8 cellular contexts compared by ENCODE assay signal in the genomic region with DNA sequence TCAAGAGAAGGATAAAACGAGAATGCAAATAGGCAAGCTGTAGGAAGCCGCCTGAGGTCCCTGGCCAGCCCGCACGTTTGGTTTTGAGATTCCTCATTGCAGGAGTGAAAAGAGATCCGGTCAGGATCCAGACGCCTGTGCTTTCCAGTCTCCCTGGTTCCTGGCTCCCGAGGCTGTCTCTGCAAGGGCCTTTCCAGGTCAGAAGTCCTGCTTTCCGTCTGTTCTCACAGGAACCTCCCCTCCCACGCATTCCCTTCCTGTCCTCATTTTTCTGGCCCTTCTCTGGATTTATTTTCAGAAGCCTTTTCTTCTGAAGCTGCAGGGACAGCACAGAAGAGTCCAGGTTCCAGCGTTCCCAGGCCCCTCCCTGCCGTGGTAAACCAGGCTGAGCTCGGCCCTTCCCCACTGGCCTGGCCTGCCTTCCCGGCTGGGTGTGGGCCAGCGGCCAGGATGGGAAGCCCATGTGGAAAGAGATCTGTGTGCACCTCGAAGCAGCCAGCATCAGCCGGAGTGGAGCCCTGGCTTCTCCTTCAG. TPM values are rescaled to one million over a fixed set of nuclear protein-coding genes. Genes with fewer than 3 reads are reported as not detected.
DNase-seq lines count a peak whose midpoint lies in the region; ATAC-seq, FAIRE-seq and TF ChIP-seq lines count a peak whose summit lies in the region.
"Had no signal": no experiment of that assay in that cellular context is flagged by ENCODE, and none has a peak within 500 bp of the region (broad histone marks: within the 10 kb centered on the region; RNA-seq: fewer than 3 reads in every experiment).

No MANE protein-coding gene starts in this region.

- H3K27me3 Mint-ChIP-seq in astrocyte (ENCODE audit: low read depth, unreplicated experiment) (peaks cover 15% of the 10 kb centered on the region), nephron progenitor cell (ENCODE audit: low read depth, poor library complexity) (peaks cover 30% of the 10 kb centered on the region)

- H3K27ac Mint-ChIP-seq in astrocyte (ENCODE audit: unreplicated experiment), result no peak overlapping the region
- H3K27ac Mint-ChIP-seq in nephron progenitor cell, result peak overlapping the region; percentile 96

- peak; percentile 79 for ATAC-seq in Right ventricle myocardium inferior

- intact Hi-C loops in Right ventricle myocardium inferior (cut with DNase I), result no loop called here

- no peaks in the 10 kb centered on the region for H4K20me1 ChIP-seq in astrocyte (ENCODE audit: insufficient read depth, low read length)

- H3K4me1 ChIP-seq in astrocyte (ENCODE audit: insufficient read depth, low read length), result peaks cover 8% of the 10 kb centered on the region
- no peaks in the 10 kb centered on the region for H3K4me1 ChIP-seq in urinary bladder (ENCODE audit: insufficient read depth)

- H2AFZ ChIP-seq in astrocyte (ENCODE audit: low read depth, low read length), result peak overlapping the region; percentile 38

- H3K9me3 Mint-ChIP-seq in astrocyte (ENCODE audit: unreplicated experiment), result peaks cover 1% of the 10 kb centered on the region
- peaks cover 10% of the 10 kb centered on the region for H3K9me3 Mint-ChIP-seq in nephron progenitor cell

- DNase-seq in astrocyte (ENCODE audit: low read depth), result peak; percentile 53
- peak; percentile 81 for DNase-seq in Right ventricle myocardium inferior (ENCODE audit: missing footprints)
- no peak for DNase-seq in nephron progenitor cell
- DNase-seq in NCI-H748 treated with DMSO at 0.1 percent for 48 hours (lab: John Stamatoyannopoulos, UW), result no peak
- DNase-seq in NCI-H2107 (lab: John Stamatoyannopoulos, UW), result no peak
- no peak for DNase-seq in T-helper 9 cell
- DNase-seq: activated CD4-positive, alpha-beta T cell treated with anti-CD3 and anti-CD28 coated beads for 48 hours had no signal

- 16% methylated on average over 16 of the region's 16 CpGs for WGBS in urinary bladder

- peak overlapping the region; percentile 17 for H3K9ac ChIP-seq in astrocyte (ENCODE audit: low read length)

- H3K4me3 Mint-ChIP-seq in astrocyte (ENCODE audit: unreplicated experiment) (no peak overlapping the region), nephron progenitor cell (no peak overlapping the region)

- no peak for TF ChIP-seq CTCF in astrocyte (IDR thresholded peaks at IDR 0.05; ENCODE audit: insufficient read depth, low read depth, low read length)
- no peak for TF ChIP-seq CTCF in nephron progenitor cell (IDR thresholded peaks at IDR 0.05)

- H3K27ac ChIP-seq in astrocyte (ENCODE audit: low read depth, low read length) (no peak overlapping the region), urinary bladder (ENCODE audit: low read depth) (peak overlapping the region; percentile 27)

- no peaks in the 10 kb centered on the region for H3K27me3 ChIP-seq in astrocyte (ENCODE audit: insufficient read depth, low read length)

- H3K4me1 Mint-ChIP-seq in astrocyte (ENCODE audit: low read depth, unreplicated experiment), result peaks cover 9% of the 10 kb centered on the region
- peaks cover 44% of the 10 kb centered on the region for H3K4me1 Mint-ChIP-seq in nephron progenitor cell

- H3K36me3 Mint-ChIP-seq in astrocyte (ENCODE audit: low read depth, unreplicated experiment) (no peaks in the 10 kb centered on the region), nephron progenitor cell (ENCODE audit: low read depth) (peaks cover 6% of the 10 kb centered on the region)

- no peaks in the 10 kb centered on the region for H3K36me3 ChIP-seq in astrocyte (ENCODE audit: insufficient read depth, low read length)
- H3K36me3 ChIP-seq in urinary bladder (ENCODE audit: insufficient read depth), result no peaks in the 10 kb centered on the region

- FAIRE-seq in astrocyte (lab: Jason Lieb, UNC), result no peak

- H3K9me3 ChIP-seq in astrocyte (ENCODE audit: insufficient read depth, low read depth, low read length), result peaks cover 4% of the 10 kb centered on the region

- peak overlapping the region; percentile 47 for H3K4me2 ChIP-seq in astrocyte (ENCODE audit: low read length)

- H3K79me2 ChIP-seq in astrocyte (ENCODE audit: insufficient read depth, low read length), result no peaks in the 10 kb centered on the region

- H3K4me3 ChIP-seq in astrocyte (ENCODE audit: insufficient read depth, low read depth, low read length) (no peak overlapping the region), urinary bladder (ENCODE audit: low read depth, low read length) (no peak overlapping the region)

RNA-seq across cellular contexts. Expression of a gene that starts 54.0 kb away (rescaled TPM):
- total RNA-seq in astrocyte (9.0 and 9.7 TPM in 2 replicates), Right ventricle myocardium inferior (19.4 TPM), urinary bladder (12.1 TPM)
- 9.6 TPM for polyA plus RNA-seq in urinary bladder

Comparison
In these comparisons a context has a peak if more than half of its experiments do, and no peak if none do; other contexts are left out.
1. DNase-seq: peak in astrocyte (single experiment) and Right ventricle myocardium inferior (single experiment); none in nephron progenitor cell (single experiment), NCI-H748 treated with DMSO at 0.1 percent for 48 hours (single experiment), NCI-H2107 (single experiment) and T-helper 9 cell (single experiment).